In genomic region chr17:18179221-18179620, GRCh38 we compare ENCODE assay signal across 16 cellular contexts.
"Had no signal": no experiment of that assay in that cellular context is flagged by ENCODE, and none has a peak within 500 bp of the region (broad histone marks: within the 10 kb centered on the region; RNA-seq: fewer than 3 reads in every experiment).

No MANE protein-coding gene starts in this region.

- ATAC-seq: mucosa of descending colon; naive thymus-derived CD4-positive, alpha-beta T cell; right cardiac atrium; stimulated activated naive CD8-positive, alpha-beta T cell treated with anti-CD3 and anti-CD28 coated beads, Interleukin-15, Interleukin-2, amounts not matched to agents 100 U/mL and 50 U/mL, for 24 hours had no signal

- H3K4me3 Mint-ChIP-seq: naive thymus-derived CD4-positive, alpha-beta T cell had no signal

- H3K27ac ChIP-seq: adrenal gland, SJSA1, transverse colon had no signal

- H3K36me3 Mint-ChIP-seq: naive thymus-derived CD4-positive, alpha-beta T cell had no signal

- DNase-seq: activated CD4-positive, CD25-positive, alpha-beta regulatory T cell treated with anti-CD3 and anti-CD28 coated beads, Interleukin-2, amount 50 U/mL, for 72 hours; activated CD8-positive, alpha-beta memory T cell treated with anti-CD3 and anti-CD28 coated beads for 24 hours; activated gamma-delta T cell treated with Interleukin-2 at 50 U/mL for 16 hours; adrenal gland; islet precursor cell; mucosa of descending colon; naive thymus-derived CD4-positive, alpha-beta T cell; nucleus accumbens; right cardiac atrium; small intestine; stimulated activated CD4-positive, alpha-beta T cell treated with anti-CD3 and anti-CD28 coated beads, Interleukin-4, amount 100 ng/mL, for 4 hours; stimulated activated CD8-positive, alpha-beta memory T cell treated with anti-CD3 and anti-CD28 coated beads, Interleukin-4, amount 100 ng/mL, for 48 hours; stimulated activated naive CD8-positive, alpha-beta T cell treated with anti-CD3 and anti-CD28 coated beads, Interleukin-15, Interleukin-2, amounts not matched to agents 100 U/mL and 50 U/mL, for 24 hours; T-helper 9 cell; transverse colon had no signal
